ENCODE assay signal across 14 cellular contexts in the genomic region with DNA sequence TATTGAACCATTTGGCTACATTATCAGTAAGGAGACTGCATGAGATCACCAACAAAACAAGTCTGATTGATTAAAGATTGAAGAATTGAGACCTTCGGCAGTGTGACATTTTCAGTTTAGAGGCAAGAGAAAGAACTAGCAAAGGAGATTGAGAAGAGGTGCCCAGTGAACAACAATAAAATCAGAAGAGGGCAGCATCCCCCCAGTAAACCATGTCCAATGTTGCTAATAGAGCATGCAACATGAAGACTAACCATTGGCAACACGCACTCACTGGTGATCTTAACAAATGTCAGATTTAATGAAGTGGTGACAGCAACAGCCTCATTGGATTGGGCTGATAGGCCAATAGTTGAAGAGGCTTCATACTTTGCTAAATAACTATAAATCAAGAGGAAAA. TPM values are rescaled to one million over a fixed set of nuclear protein-coding genes. Genes with fewer than 3 reads are reported as not detected.
DNase-seq lines count a peak whose midpoint lies in the region; ATAC-seq and TF ChIP-seq lines count a peak whose summit lies in the region.
"Had no signal": no experiment of that assay in that cellular context is flagged by ENCODE, and none has a peak within 500 bp of the region (broad histone marks: within the 10 kb centered on the region; RNA-seq: fewer than 3 reads in every experiment).

No MANE protein-coding gene starts in this region.

- no peak overlapping the region for H3K27ac ChIP-seq in HEK293 (ENCODE audit: extremely low read depth, low read depth, low read length)
- H3K27ac ChIP-seq: 22Rv1, WERI-Rb-1 had no signal

- CTCF ChIA-PET in HEK293 (lab: Yijun Ruan, JAX), result interaction anchor here (0.9 kb wide), 1 partner anchor 240 kb away, joined by 3 read pairs; no protein-coding TSS in a partner anchor

- POLR2A ChIA-PET in HEK293 (lab: Yijun Ruan, JAX), result no interaction called here

- no peaks in the 10 kb centered on the region for H3K36me3 ChIP-seq in HEK293 (ENCODE audit: control insufficient read depth in 2 of 2, insufficient read depth in 1 of 2, low read length in 2 of 2)
- H3K36me3 ChIP-seq: MG63, WERI-Rb-1 had no signal

- H3K27ac Mint-ChIP-seq in central memory CD8-positive, alpha-beta T cell (ENCODE audit: low read depth), result peak overlapping the region; percentile 7

- peaks cover 4% of the 10 kb centered on the region for H3K9me3 Mint-ChIP-seq in central memory CD8-positive, alpha-beta T cell

- no peaks in the 10 kb centered on the region for H3K27me3 Mint-ChIP-seq in central memory CD8-positive, alpha-beta T cell

- H3K4me1 ChIP-seq in HEK293 (ENCODE audit: control insufficient read depth, insufficient read depth, low read length), result no peaks in the 10 kb centered on the region

- ATAC-seq in central memory CD8-positive, alpha-beta T cell (replicated peaks; ENCODE audit: extremely low read depth, poor library complexity, severe bottlenecking), result peak; percentile 31
- ATAC-seq in left lobe of liver, result no peak
- ATAC-seq in GM18867 (IDR thresholded peaks at IDR 0.05; ENCODE audit: unreplicated experiment), result no peak

- no peak overlapping the region for H3K4me3 ChIP-seq in HEK293 (ENCODE audit: low read depth, low read length)
- H3K4me3 ChIP-seq: MG63 had no signal

- 0 out of 2 replicates have a peak, but pooled peaks have one; percentile 10 for TF ChIP-seq CTCF in HEK293 (tag by site-specific recombination; IDR thresholded peaks at IDR 0.05)

- DNase-seq in NCI-H1694 (lab: John Stamatoyannopoulos, UW) (peak; percentile 7), NCI-H1694 treated with DMSO at 0.1 percent for 48 hours (lab: John Stamatoyannopoulos, UW) (no peak), inferior parietal cortex (ENCODE audit: extremely low spot score) (peak; percentile 53), left lobe of liver (ENCODE audit: low spot score) (no peak), kidney glomerular epithelial cell (lab: John Stamatoyannopoulos, UW) (no peak)
- DNase-seq in central memory CD8-positive, alpha-beta T cell (ENCODE audit: low spot score in 2 of 2), result no peak
- DNase-seq: activated naive CD4-positive, alpha-beta T cell treated with anti-CD3 and anti-CD28 coated beads, Interleukin-2, amount 50 U/mL, for 16 hours; MG63; NCI-H2171; SK-N-SH; WERI-Rb-1 had no signal

- no peak overlapping the region for H3K4me3 Mint-ChIP-seq in central memory CD8-positive, alpha-beta T cell

- no peaks in the 10 kb centered on the region for H3K9me3 ChIP-seq in HEK293 (ENCODE audit: control insufficient read depth, insufficient read depth, low read depth, low read length)
- H3K9me3 ChIP-seq: MG63, SK-N-SH had no signal

- peaks cover 42% of the 10 kb centered on the region for H3K4me1 Mint-ChIP-seq in central memory CD8-positive, alpha-beta T cell

- peaks cover 4% of the 10 kb centered on the region for H3K36me3 Mint-ChIP-seq in central memory CD8-positive, alpha-beta T cell (ENCODE audit: insufficient read depth)

TF ChIP-seq in HEK293, 187 proteins besides CTCF, POLR2A, EP300 and RAD21:
- no peak for TF ChIP-seq ZNF266 (tag by site-specific recombination; IDR thresholded peaks at IDR 0.05; ENCODE audit: low read depth)
- TF ChIP-seq ZFHX2 (tag by site-specific recombination; conservative IDR thresholded peaks at IDR 0.05), result no peak
- TF ChIP-seq ZNF274 (IDR thresholded peaks at IDR 0.05; ENCODE audit: low read length), result no peak
- TF ChIP-seq ZNF274 (tag by site-specific recombination; IDR thresholded peaks at IDR 0.05; ENCODE audit: borderline replicate concordance), result no peak
- TF ChIP-seq SETDB1 (IDR thresholded peaks at IDR 0.05; ENCODE audit: insufficient read length, low read length), result no peak
- TF ChIP-seq SALL2 (tag by site-specific recombination; IDR thresholded peaks at IDR 0.05; ENCODE audit: borderline replicate concordance), result no peak
- TF ChIP-seq, protein P1, sequence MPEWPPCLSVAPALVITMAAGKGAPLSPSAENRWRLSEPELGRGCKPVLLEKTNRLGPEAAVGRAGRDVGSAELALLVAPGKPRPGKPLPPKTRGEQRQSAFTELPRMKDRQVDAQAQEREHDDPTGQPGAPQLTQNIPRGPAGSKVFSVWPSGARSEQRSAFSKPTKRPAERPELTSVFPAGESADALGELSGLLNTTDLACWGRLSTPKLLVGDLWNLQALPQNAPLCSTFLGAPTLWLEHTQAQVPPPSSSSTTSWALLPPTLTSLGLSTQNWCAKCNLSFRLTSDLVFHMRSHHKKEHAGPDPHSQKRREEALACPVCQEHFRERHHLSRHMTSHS (tag by site-specific recombination; IDR thresholded peaks at IDR 0.05), result no peak
- no peak for TF ChIP-seq ZNF792 (tag by site-specific recombination; IDR thresholded peaks at IDR 0.05)

RNA-seq across cellular contexts. Expression of a gene that starts 20.7 kb away (rescaled TPM):
- total RNA-seq in left lobe of liver, result 0.73 TPM

RNA-seq across cellular contexts. Expression of a gene that starts 26.9 kb away (rescaled TPM):
- total RNA-seq in left lobe of liver, result 0.60 TPM

RNA-seq across cellular contexts. Expression of a gene that starts 30.7 kb away (rescaled TPM):
- total RNA-seq in left lobe of liver, result not detected

RNA-seq across cellular contexts. Expression of a gene that starts 38.3 kb away (rescaled TPM):
- total RNA-seq in left lobe of liver, result 0.45 TPM

RNA-seq across cellular contexts. Expression of a gene that starts 50.4 kb away (rescaled TPM):
- total RNA-seq in left lobe of liver, result 0.35 TPM

Comparison
In these comparisons a context has a peak if more than half of its experiments do, and no peak if none do; other contexts are left out.
1. DNase-seq: peak in NCI-H1694 (single experiment) and inferior parietal cortex (single experiment); none in NCI-H1694 treated with DMSO at 0.1 percent for 48 hours (single experiment), central memory CD8-positive, alpha-beta T cell (0 of 2), left lobe of liver (single experiment) and kidney glomerular epithelial cell (single experiment).